ENCODE assay signal across 1 cellular context in the genomic region with DNA sequence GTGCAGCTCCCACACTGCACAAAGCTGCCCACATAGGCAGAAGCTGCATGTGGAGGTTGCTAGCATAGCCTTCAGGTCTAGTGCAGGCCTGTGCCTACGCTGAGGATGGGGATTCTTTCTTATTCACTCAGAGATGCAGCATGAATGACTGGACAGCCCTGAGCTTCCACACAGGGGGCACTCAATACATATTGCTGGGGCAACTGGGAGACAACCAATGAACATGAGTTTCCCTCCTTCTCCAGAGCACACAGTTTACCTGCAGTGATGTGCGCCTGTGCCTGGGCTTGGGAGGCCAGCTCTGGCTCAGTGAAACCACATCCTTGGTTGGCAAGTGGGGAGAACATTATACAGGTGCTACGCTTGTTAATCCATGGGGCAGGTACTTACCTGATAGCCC.
TF ChIP-seq lines count a peak whose summit lies in the region.

No MANE protein-coding gene starts in this region.

TF ChIP-seq in H1, 55 proteins besides CTCF, POLR2A, EP300 and RAD21:
- TF ChIP-seq, protein P1, sequence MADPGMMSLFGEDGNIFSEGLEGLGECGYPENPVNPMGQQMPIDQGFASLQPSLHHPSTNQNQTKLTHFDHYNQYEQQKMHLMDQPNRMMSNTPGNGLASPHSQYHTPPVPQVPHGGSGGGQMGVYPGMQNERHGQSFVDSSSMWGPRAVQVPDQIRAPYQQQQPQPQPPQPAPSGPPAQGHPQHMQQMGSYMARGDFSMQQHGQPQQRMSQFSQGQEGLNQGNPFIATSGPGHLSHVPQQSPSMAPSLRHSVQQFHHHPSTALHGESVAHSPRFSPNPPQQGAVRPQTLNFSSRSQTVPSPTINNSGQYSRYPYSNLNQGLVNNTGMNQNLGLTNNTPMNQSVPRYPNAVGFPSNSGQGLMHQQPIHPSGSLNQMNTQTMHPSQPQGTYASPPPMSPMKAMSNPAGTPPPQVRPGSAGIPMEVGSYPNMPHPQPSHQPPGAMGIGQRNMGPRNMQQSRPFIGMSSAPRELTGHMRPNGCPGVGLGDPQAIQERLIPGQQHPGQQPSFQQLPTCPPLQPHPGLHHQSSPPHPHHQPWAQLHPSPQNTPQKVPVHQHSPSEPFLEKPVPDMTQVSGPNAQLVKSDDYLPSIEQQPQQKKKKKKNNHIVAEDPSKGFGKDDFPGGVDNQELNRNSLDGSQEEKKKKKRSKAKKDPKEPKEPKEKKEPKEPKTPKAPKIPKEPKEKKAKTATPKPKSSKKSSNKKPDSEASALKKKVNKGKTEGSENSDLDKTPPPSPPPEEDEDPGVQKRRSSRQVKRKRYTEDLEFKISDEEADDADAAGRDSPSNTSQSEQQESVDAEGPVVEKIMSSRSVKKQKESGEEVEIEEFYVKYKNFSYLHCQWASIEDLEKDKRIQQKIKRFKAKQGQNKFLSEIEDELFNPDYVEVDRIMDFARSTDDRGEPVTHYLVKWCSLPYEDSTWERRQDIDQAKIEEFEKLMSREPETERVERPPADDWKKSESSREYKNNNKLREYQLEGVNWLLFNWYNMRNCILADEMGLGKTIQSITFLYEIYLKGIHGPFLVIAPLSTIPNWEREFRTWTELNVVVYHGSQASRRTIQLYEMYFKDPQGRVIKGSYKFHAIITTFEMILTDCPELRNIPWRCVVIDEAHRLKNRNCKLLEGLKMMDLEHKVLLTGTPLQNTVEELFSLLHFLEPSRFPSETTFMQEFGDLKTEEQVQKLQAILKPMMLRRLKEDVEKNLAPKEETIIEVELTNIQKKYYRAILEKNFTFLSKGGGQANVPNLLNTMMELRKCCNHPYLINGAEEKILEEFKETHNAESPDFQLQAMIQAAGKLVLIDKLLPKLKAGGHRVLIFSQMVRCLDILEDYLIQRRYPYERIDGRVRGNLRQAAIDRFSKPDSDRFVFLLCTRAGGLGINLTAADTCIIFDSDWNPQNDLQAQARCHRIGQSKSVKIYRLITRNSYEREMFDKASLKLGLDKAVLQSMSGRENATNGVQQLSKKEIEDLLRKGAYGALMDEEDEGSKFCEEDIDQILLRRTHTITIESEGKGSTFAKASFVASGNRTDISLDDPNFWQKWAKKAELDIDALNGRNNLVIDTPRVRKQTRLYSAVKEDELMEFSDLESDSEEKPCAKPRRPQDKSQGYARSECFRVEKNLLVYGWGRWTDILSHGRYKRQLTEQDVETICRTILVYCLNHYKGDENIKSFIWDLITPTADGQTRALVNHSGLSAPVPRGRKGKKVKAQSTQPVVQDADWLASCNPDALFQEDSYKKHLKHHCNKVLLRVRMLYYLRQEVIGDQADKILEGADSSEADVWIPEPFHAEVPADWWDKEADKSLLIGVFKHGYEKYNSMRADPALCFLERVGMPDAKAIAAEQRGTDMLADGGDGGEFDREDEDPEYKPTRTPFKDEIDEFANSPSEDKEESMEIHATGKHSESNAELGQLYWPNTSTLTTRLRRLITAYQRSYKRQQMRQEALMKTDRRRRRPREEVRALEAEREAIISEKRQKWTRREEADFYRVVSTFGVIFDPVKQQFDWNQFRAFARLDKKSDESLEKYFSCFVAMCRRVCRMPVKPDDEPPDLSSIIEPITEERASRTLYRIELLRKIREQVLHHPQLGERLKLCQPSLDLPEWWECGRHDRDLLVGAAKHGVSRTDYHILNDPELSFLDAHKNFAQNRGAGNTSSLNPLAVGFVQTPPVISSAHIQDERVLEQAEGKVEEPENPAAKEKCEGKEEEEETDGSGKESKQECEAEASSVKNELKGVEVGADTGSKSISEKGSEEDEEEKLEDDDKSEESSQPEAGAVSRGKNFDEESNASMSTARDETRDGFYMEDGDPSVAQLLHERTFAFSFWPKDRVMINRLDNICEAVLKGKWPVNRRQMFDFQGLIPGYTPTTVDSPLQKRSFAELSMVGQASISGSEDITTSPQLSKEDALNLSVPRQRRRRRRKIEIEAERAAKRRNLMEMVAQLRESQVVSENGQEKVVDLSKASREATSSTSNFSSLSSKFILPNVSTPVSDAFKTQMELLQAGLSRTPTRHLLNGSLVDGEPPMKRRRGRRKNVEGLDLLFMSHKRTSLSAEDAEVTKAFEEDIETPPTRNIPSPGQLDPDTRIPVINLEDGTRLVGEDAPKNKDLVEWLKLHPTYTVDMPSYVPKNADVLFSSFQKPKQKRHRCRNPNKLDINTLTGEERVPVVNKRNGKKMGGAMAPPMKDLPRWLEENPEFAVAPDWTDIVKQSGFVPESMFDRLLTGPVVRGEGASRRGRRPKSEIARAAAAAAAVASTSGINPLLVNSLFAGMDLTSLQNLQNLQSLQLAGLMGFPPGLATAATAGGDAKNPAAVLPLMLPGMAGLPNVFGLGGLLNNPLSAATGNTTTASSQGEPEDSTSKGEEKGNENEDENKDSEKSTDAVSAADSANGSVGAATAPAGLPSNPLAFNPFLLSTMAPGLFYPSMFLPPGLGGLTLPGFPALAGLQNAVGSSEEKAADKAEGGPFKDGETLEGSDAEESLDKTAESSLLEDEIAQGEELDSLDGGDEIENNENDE (IDR thresholded peaks at IDR 0.05; ENCODE audit: insufficient replicate concordance, low read length): no peak
- TF ChIP-seq RXRA (IDR thresholded peaks at IDR 0.05; ENCODE audit: insufficient read depth, low read depth, low read length) (no peak), CBX8 (IDR thresholded peaks at IDR 0.05; ENCODE audit: borderline replicate concordance, low read depth, low read length) (no peak), CHD2 (IDR thresholded peaks at IDR 0.05; ENCODE audit: low read length) (no peak), RFX5 (IDR thresholded peaks at IDR 0.05; ENCODE audit: borderline replicate concordance, low read depth, low read length) (no peak), MAFK (IDR thresholded peaks at IDR 0.05; ENCODE audit: low read depth, low read length) (no peak), RNF2 (IDR thresholded peaks at IDR 0.05; ENCODE audit: borderline replicate concordance, low read depth, low read length, missing control alignments, poor library complexity, severe bottlenecking) (no peak), BRCA1 (IDR thresholded peaks at IDR 0.05; ENCODE audit: low read depth, low read length) (no peak), NRF1 (IDR thresholded peaks at IDR 0.05; ENCODE audit: low read depth, low read length) (no peak), CEBPB (IDR thresholded peaks at IDR 0.05; ENCODE audit: low read depth, low read length) (no peak), SP4 (IDR thresholded peaks at IDR 0.05; ENCODE audit: low read length) (no peak), CHD1 (IDR thresholded peaks at IDR 0.05; ENCODE audit: low read depth, low read length) (no peak), SIRT6 (IDR thresholded peaks at IDR 0.05; ENCODE audit: low read length) (no peak)
- TF ChIP-seq, protein P2, sequence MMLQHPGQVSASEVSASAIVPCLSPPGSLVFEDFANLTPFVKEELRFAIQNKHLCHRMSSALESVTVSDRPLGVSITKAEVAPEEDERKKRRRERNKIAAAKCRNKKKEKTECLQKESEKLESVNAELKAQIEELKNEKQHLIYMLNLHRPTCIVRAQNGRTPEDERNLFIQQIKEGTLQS (IDR thresholded peaks at IDR 0.05; ENCODE audit: insufficient read depth, low read depth, low read length): no peak
- TF ChIP-seq, protein P3, sequence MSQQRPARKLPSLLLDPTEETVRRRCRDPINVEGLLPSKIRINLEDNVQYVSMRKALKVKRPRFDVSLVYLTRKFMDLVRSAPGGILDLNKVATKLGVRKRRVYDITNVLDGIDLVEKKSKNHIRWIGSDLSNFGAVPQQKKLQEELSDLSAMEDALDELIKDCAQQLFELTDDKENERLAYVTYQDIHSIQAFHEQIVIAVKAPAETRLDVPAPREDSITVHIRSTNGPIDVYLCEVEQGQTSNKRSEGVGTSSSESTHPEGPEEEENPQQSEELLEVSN (IDR thresholded peaks at IDR 0.05): no peak
